32 cellular contexts compared by ENCODE assay signal in genomic region chr9:12629091-12629490, GRCh38.
"Had no signal": no experiment of that assay in that cellular context is flagged by ENCODE, and none has a peak within 500 bp of the region (broad histone marks: within the 10 kb centered on the region; RNA-seq: fewer than 3 reads in every experiment).

No MANE protein-coding gene starts in this region.

- H3K27me3 Mint-ChIP-seq: dendritic cell treated with granulocyte-macrophage colony-stimulating factor and Interleukin-4, amounts not matched to agents 40 ng/mL and 50 ng/mL, for 4 days; naive thymus-derived CD8-positive, alpha-beta T cell; stimulated activated naive CD8-positive, alpha-beta T cell treated with anti-CD3 and anti-CD28 coated beads, Interleukin-15, amount 100 ng/mL, for 72 hours had no signal

- DNase-seq: colonic mucosa; effector CD8-positive, alpha-beta T cell; endodermal cell; foreskin fibroblast; gastrocnemius medialis; head of caudate nucleus; kidney; left cardiac atrium; left lung; mesenchymal stem cell; naive thymus-derived CD8-positive, alpha-beta T cell; nephron progenitor cell; occipital lobe; ovary; posterior cingulate gyrus; psoas muscle; retina; right lobe of liver; small intestine; stimulated activated CD4-positive, alpha-beta T cell treated with anti-CD3 and anti-CD28 coated beads, Interleukin-12 subunit alpha, Interleukin-12 subunit beta, amount 100 ng/mL, for 4 hours; stimulated activated CD4-positive, alpha-beta T cell treated with anti-CD3 and anti-CD28 coated beads, Interleukin-1b, Interleukin-23, amount 100 ng/mL, for 48 hours; stimulated activated CD4-positive, alpha-beta T cell treated with anti-CD3 and anti-CD28 coated beads, Interleukin-4, amount 100 ng/mL, for 1 hour; stimulated activated CD8-positive, alpha-beta memory T cell treated with anti-CD3 and anti-CD28 coated beads, Interleukin-4, amount 100 ng/mL, for 48 hours; stimulated activated naive CD4-positive, alpha-beta T cell; stimulated activated naive CD8-positive, alpha-beta T cell treated with anti-CD3 and anti-CD28 coated beads, Interleukin-15, amount 100 ng/mL, for 72 hours; transverse colon had no signal

- H3K79me2 ChIP-seq: hepatocyte had no signal

- ATAC-seq: esophagus mucosa; gastrocnemius medialis; left cardiac atrium; left lung; naive thymus-derived CD8-positive, alpha-beta T cell; psoas muscle; right lobe of liver; stimulated activated naive CD8-positive, alpha-beta T cell treated with anti-CD3 and anti-CD28 coated beads, Interleukin-15, amount 100 ng/mL, for 72 hours had no signal

- H3K4me1 ChIP-seq: colonic mucosa, gastrocnemius medialis, left lung, psoas muscle, right lobe of liver, suprapubic skin, transverse colon, vagina had no signal

- H3K4me3 Mint-ChIP-seq: dendritic cell treated with granulocyte-macrophage colony-stimulating factor and Interleukin-4, amounts not matched to agents 40 ng/mL and 50 ng/mL, for 4 days; endodermal cell; naive thymus-derived CD8-positive, alpha-beta T cell; nephron progenitor cell; stimulated activated naive CD8-positive, alpha-beta T cell treated with anti-CD3 and anti-CD28 coated beads, Interleukin-15, amount 100 ng/mL, for 72 hours had no signal

- H3K27ac Mint-ChIP-seq: dendritic cell treated with granulocyte-macrophage colony-stimulating factor and Interleukin-4, amounts not matched to agents 40 ng/mL and 50 ng/mL, for 4 days; naive thymus-derived CD8-positive, alpha-beta T cell; nephron progenitor cell; stimulated activated naive CD8-positive, alpha-beta T cell treated with anti-CD3 and anti-CD28 coated beads, Interleukin-15, amount 100 ng/mL, for 72 hours had no signal

- H3K36me3 ChIP-seq: colonic mucosa, gastrocnemius medialis, left lung, ovary, right lobe of liver, suprapubic skin, transverse colon, vagina had no signal

- H3K9me3 Mint-ChIP-seq: dendritic cell treated with granulocyte-macrophage colony-stimulating factor and Interleukin-4, amounts not matched to agents 40 ng/mL and 50 ng/mL, for 4 days; endodermal cell; nephron progenitor cell had no signal

- H3K27ac ChIP-seq: colonic mucosa, epithelial cell of prostate, gastrocnemius medialis, hepatocyte, left lung, ovary, psoas muscle, right lobe of liver, suprapubic skin, transverse colon, vagina had no signal

- H3K9me3 ChIP-seq: colonic mucosa, gastrocnemius medialis, left lung, ovary, psoas muscle, right lobe of liver, suprapubic skin, transverse colon, vagina had no signal

- H3K4me1 Mint-ChIP-seq: naive thymus-derived CD8-positive, alpha-beta T cell; nephron progenitor cell; stimulated activated naive CD8-positive, alpha-beta T cell treated with anti-CD3 and anti-CD28 coated beads, Interleukin-15, amount 100 ng/mL, for 72 hours had no signal

- H3K4me2 ChIP-seq: hepatocyte had no signal

- H2AFZ ChIP-seq: hepatocyte had no signal

- H3K4me3 ChIP-seq: colonic mucosa, gastrocnemius medialis, hepatocyte, left lung, ovary, psoas muscle, right lobe of liver, suprapubic skin, transverse colon, vagina had no signal

- H3K36me3 Mint-ChIP-seq: naive thymus-derived CD8-positive, alpha-beta T cell had no signal

- H3K27me3 ChIP-seq: colonic mucosa, gastrocnemius medialis, hepatocyte, left lung, ovary, right lobe of liver, suprapubic skin, transverse colon, vagina had no signal

- FAIRE-seq: kidney, small intestine had no signal
